In the genomic region with DNA sequence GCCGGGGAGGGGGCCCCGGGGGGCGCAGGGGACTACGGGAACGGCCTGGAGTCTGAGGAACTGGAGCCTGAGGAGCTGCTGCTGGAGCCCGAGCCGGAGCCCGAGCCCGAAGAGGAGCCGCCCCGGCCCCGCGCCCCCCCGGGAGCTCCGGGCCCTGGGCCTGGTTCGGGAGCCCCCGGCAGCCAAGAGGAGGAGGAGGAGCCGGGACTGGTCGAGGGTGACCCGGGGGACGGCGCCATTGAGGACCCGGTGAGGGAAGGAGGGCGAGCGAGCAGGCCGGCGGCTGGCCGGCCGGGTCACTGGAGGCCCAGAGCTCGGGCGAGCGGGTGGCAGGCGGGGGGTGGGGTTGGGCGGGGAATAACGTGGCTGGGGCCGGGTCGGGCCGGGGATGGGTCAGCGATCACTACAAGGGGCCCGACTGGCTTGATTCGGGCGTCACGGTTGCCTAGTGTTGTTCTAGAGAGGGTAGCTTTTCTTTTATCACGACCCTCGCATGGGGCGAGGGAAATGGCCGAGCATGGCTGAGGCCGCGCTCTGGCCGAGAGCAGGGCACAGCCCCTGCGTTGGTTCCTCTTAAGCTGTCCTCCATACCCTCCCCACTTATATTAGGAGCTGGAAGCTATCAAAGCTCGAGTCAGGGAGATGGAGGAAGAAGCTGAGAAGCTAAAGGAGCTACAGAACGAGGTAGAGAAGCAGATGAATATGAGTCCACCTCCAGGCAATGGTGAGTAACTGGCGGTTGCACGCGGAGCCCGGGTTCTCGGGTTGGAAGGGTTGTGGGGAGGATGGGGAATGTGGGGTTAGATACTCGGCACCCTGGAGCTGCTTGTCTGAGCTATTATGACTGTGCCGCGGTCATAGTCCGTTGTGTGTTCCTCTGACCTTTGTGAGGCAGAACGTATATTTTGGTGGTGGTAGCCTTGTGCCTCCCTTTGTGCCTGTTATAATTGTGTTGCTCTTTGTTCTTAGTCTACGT, we compare ENCODE assay signal across 1 cellular context.
TF ChIP-seq lines count a peak whose summit lies in the region.

No MANE protein-coding gene starts in this region.

TF ChIP-seq in HepG2, 621 proteins besides CTCF, POLR2A, EP300 and RAD21 (continued from another document and continues in another):
- no peak for TF ChIP-seq ZNF362 (CRISPR knock-in tag; IDR thresholded peaks at IDR 0.05; ENCODE audit: borderline replicate concordance)
- TF ChIP-seq, protein P1, sequence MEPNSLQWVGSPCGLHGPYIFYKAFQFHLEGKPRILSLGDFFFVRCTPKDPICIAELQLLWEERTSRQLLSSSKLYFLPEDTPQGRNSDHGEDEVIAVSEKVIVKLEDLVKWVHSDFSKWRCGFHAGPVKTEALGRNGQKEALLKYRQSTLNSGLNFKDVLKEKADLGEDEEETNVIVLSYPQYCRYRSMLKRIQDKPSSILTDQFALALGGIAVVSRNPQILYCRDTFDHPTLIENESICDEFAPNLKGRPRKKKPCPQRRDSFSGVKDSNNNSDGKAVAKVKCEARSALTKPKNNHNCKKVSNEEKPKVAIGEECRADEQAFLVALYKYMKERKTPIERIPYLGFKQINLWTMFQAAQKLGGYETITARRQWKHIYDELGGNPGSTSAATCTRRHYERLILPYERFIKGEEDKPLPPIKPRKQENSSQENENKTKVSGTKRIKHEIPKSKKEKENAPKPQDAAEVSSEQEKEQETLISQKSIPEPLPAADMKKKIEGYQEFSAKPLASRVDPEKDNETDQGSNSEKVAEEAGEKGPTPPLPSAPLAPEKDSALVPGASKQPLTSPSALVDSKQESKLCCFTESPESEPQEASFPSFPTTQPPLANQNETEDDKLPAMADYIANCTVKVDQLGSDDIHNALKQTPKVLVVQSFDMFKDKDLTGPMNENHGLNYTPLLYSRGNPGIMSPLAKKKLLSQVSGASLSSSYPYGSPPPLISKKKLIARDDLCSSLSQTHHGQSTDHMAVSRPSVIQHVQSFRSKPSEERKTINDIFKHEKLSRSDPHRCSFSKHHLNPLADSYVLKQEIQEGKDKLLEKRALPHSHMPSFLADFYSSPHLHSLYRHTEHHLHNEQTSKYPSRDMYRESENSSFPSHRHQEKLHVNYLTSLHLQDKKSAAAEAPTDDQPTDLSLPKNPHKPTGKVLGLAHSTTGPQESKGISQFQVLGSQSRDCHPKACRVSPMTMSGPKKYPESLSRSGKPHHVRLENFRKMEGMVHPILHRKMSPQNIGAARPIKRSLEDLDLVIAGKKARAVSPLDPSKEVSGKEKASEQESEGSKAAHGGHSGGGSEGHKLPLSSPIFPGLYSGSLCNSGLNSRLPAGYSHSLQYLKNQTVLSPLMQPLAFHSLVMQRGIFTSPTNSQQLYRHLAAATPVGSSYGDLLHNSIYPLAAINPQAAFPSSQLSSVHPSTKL (CRISPR knock-in tag; IDR thresholded peaks at IDR 0.05) = no peak
- TF ChIP-seq ZNF264 (CRISPR knock-in tag; IDR thresholded peaks at IDR 0.05) = peak; percentile 37; the same call in 1 of the 2 replicates
- TF ChIP-seq HOXA5 (CRISPR knock-in tag; IDR thresholded peaks at IDR 0.05) = peak; percentile 69; the same call in 1 of the 2 replicates
- no peak for TF ChIP-seq TRIM24 (CRISPR knock-in tag; IDR thresholded peaks at IDR 0.05)
- TF ChIP-seq GTF2F1 (IDR thresholded peaks at IDR 0.05; ENCODE audit: low read length) = no peak
- peak; percentile 70 for TF ChIP-seq NKX3-1 (CRISPR knock-in tag; IDR thresholded peaks at IDR 0.05)
- no peak; the same call in 1 of the 2 replicates for TF ChIP-seq JUNB (CRISPR knock-in tag; IDR thresholded peaks at IDR 0.05; ENCODE audit: borderline replicate concordance)
- TF ChIP-seq ELK4 (CRISPR knock-in tag; IDR thresholded peaks at IDR 0.05; ENCODE audit: borderline replicate concordance) = no peak
- TF ChIP-seq DNMT3B (CRISPR knock-in tag; conservative IDR thresholded peaks at IDR 0.05) = peak; percentile 89; the same call in 1 of the 2 replicates
- TF ChIP-seq HNF4G (IDR thresholded peaks at IDR 0.05; ENCODE audit: borderline replicate concordance, low read depth, low read length) = peak; percentile 68; the same call in 1 of the 2 replicates
- TF ChIP-seq HNF4G (CRISPR knock-in tag; IDR thresholded peaks at IDR 0.05; ENCODE audit: borderline replicate concordance, low read depth) = peak; percentile 76; the same call in 1 of the 2 replicates
- TF ChIP-seq, protein P2, sequence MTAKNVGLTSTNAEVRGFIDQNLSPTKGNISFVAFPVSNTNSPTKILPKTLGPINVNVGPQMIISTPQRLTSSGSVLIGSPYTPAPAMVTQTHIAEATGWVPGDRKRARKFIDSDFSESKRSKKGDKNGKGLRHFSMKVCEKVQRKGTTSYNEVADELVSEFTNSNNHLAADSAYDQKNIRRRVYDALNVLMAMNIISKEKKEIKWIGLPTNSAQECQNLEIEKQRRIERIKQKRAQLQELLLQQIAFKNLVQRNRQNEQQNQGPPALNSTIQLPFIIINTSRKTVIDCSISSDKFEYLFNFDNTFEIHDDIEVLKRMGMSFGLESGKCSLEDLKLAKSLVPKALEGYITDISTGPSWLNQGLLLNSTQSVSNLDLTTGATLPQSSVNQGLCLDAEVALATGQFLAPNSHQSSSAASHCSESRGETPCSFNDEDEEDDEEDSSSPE (CRISPR knock-in tag; IDR thresholded peaks at IDR 0.05) = peak; percentile 38; the same call in 1 of the 2 replicates
- no peak; the same call in 1 of the 2 replicates for TF ChIP-seq ZNF747 (CRISPR knock-in tag; IDR thresholded peaks at IDR 0.05; ENCODE audit: borderline replicate concordance)
- TF ChIP-seq ZNF333 (CRISPR knock-in tag; IDR thresholded peaks at IDR 0.05; ENCODE audit: borderline replicate concordance) = no peak
- TF ChIP-seq TMF1 (CRISPR knock-in tag; IDR thresholded peaks at IDR 0.05; ENCODE audit: low read depth) = no peak; the same call in none of the 2 replicates
- TF ChIP-seq NFIB (CRISPR knock-in tag; IDR thresholded peaks at IDR 0.05; ENCODE audit: borderline replicate concordance) = no peak
- peak; percentile 53; the same call in 1 of the 2 replicates for TF ChIP-seq ZNF704 (CRISPR knock-in tag; IDR thresholded peaks at IDR 0.05; ENCODE audit: borderline replicate concordance)
- TF ChIP-seq ADNP (CRISPR knock-in tag; IDR thresholded peaks at IDR 0.05) = 0 out of 2 replicates have a peak, but pooled peaks have one; percentile 46
- TF ChIP-seq, protein P3, sequence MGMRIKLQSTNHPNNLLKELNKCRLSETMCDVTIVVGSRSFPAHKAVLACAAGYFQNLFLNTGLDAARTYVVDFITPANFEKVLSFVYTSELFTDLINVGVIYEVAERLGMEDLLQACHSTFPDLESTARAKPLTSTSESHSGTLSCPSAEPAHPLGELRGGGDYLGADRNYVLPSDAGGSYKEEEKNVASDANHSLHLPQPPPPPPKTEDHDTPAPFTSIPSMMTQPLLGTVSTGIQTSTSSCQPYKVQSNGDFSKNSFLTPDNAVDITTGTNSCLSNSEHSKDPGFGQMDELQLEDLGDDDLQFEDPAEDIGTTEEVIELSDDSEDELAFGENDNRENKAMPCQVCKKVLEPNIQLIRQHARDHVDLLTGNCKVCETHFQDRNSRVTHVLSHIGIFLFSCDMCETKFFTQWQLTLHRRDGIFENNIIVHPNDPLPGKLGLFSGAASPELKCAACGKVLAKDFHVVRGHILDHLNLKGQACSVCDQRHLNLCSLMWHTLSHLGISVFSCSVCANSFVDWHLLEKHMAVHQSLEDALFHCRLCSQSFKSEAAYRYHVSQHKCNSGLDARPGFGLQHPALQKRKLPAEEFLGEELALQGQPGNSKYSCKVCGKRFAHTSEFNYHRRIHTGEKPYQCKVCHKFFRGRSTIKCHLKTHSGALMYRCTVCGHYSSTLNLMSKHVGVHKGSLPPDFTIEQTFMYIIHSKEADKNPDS (CRISPR knock-in tag; IDR thresholded peaks at IDR 0.05) = no peak
- peak; percentile 66; the same call in 1 of the 2 replicates for TF ChIP-seq AHR (CRISPR knock-in tag; IDR thresholded peaks at IDR 0.05)
- peak; percentile 54; the same call in 1 of the 2 replicates for TF ChIP-seq ZNF441 (CRISPR knock-in tag; IDR thresholded peaks at IDR 0.05; ENCODE audit: borderline replicate concordance)
- TF ChIP-seq ZFP91 (CRISPR knock-in tag; IDR thresholded peaks at IDR 0.05; ENCODE audit: borderline replicate concordance) = no peak; the same call in none of the 2 replicates
- no peak for TF ChIP-seq GTF3A (CRISPR knock-in tag; conservative IDR thresholded peaks at IDR 0.05)
- no peak; the same call in 1 of the 2 replicates for TF ChIP-seq KMT2B (CRISPR knock-in tag; IDR thresholded peaks at IDR 0.05)
- no peak; the same call in 1 of the 2 replicates for TF ChIP-seq ZNF274 (CRISPR knock-in tag; IDR thresholded peaks at IDR 0.05)
- TF ChIP-seq KLF12 (CRISPR knock-in tag; IDR thresholded peaks at IDR 0.05; ENCODE audit: borderline replicate concordance) = no peak; the same call in 1 of the 2 replicates
- peak; percentile 70 for TF ChIP-seq REPIN1 (CRISPR knock-in tag; IDR thresholded peaks at IDR 0.05; ENCODE audit: borderline replicate concordance, low read depth)
- peak; percentile 93 for TF ChIP-seq AGO2 (optimal IDR thresholded peaks at IDR 0.05; ENCODE audit: low read depth, low read length)
- no peak for TF ChIP-seq ZNF234 (CRISPR knock-in tag; conservative IDR thresholded peaks at IDR 0.05)
- TF ChIP-seq DR1 (CRISPR knock-in tag; IDR thresholded peaks at IDR 0.05) = no peak
- TF ChIP-seq, protein P4, sequence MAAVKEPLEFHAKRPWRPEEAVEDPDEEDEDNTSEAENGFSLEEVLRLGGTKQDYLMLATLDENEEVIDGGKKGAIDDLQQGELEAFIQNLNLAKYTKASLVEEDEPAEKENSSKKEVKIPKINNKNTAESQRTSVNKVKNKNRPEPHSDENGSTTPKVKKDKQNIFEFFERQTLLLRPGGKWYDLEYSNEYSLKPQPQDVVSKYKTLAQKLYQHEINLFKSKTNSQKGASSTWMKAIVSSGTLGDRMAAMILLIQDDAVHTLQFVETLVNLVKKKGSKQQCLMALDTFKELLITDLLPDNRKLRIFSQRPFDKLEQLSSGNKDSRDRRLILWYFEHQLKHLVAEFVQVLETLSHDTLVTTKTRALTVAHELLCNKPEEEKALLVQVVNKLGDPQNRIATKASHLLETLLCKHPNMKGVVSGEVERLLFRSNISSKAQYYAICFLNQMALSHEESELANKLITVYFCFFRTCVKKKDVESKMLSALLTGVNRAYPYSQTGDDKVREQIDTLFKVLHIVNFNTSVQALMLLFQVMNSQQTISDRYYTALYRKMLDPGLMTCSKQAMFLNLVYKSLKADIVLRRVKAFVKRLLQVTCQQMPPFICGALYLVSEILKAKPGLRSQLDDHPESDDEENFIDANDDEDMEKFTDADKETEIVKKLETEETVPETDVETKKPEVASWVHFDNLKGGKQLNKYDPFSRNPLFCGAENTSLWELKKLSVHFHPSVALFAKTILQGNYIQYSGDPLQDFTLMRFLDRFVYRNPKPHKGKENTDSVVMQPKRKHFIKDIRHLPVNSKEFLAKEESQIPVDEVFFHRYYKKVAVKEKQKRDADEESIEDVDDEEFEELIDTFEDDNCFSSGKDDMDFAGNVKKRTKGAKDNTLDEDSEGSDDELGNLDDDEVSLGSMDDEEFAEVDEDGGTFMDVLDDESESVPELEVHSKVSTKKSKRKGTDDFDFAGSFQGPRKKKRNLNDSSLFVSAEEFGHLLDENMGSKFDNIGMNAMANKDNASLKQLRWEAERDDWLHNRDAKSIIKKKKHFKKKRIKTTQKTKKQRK (IDR thresholded peaks at IDR 0.05; ENCODE audit: low read length) = no peak
- TF ChIP-seq RBM22 (optimal IDR thresholded peaks at IDR 0.05; ENCODE audit: low read length) = peak; percentile 88
- TF ChIP-seq ZNF570 (CRISPR knock-in tag; IDR thresholded peaks at IDR 0.05; ENCODE audit: borderline replicate concordance) = peak; percentile 22; the same call in 1 of the 2 replicates
- TF ChIP-seq ZNF775 (CRISPR knock-in tag; IDR thresholded peaks at IDR 0.05; ENCODE audit: borderline replicate concordance) = peak; percentile 1; the same call in 1 of the 2 replicates
- TF ChIP-seq ZNF605 (CRISPR knock-in tag; IDR thresholded peaks at IDR 0.05) = peak; percentile 75
- no peak for TF ChIP-seq ZNF337 (CRISPR knock-in tag; IDR thresholded peaks at IDR 0.05; ENCODE audit: borderline replicate concordance, low read depth)
- no peak; the same call in 1 of the 2 replicates for TF ChIP-seq NFYB (CRISPR knock-in tag; IDR thresholded peaks at IDR 0.05)
